ENCODE assay signal across 16 cellular contexts in the genomic region with DNA sequence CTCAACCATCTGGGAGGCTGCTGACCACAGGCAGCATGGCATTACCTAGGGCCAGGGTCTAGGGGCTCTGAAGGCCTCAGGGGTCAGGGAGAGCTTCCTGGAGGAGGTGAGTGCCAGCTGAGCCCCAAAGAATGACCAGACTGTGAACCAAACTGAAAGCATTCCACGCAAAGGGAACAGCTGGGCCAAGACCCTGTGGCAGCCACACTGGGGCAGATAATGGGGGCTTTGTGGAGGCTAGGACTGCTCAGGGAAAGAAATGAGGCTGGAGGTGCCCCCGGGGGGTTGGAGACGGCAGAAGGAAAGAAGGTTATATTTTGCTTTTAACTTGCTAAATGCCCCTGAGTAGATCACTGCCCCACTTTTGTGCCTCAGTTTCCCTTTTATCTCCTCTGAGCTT. TPM values are rescaled to one million over a fixed set of nuclear protein-coding genes. Genes with fewer than 3 reads are reported as not detected.
DNase-seq lines count a peak whose midpoint lies in the region; ATAC-seq, FAIRE-seq and TF ChIP-seq lines count a peak whose summit lies in the region.
"Had no signal": no experiment of that assay in that cellular context is flagged by ENCODE, and none has a peak within 500 bp of the region (broad histone marks: within the 10 kb centered on the region; RNA-seq: fewer than 3 reads in every experiment).

No MANE protein-coding gene starts in this region.

- H3K9me3 ChIP-seq in A549 (no peaks in the 10 kb centered on the region), astrocyte (ENCODE audit: insufficient read depth, low read depth, low read length) (no peaks in the 10 kb centered on the region), neural progenitor cell (ENCODE audit: low read depth) (no peaks in the 10 kb centered on the region), gastroesophageal sphincter (no peaks in the 10 kb centered on the region)
- H3K9me3 ChIP-seq: neutrophil had no signal

- H3K4me1 ChIP-seq in A549 (peaks cover 82% of the 10 kb centered on the region), GM23338 (ENCODE audit: insufficient read depth) (peaks cover 47% of the 10 kb centered on the region), astrocyte (ENCODE audit: insufficient read depth, low read length) (peaks cover 68% of the 10 kb centered on the region), neural progenitor cell (peaks cover 49% of the 10 kb centered on the region), gastroesophageal sphincter (peaks cover 0 to 80% (median 43%) of the 10 kb centered on the region in 3 donors)

- H4K20me1 ChIP-seq in GM23338 (replicated peaks; ENCODE audit: insufficient read depth) (peaks cover 1% of the 10 kb centered on the region; the same call in 1 of the 2 replicates), astrocyte (ENCODE audit: insufficient read depth, low read length) (peaks cover 97% of the 10 kb centered on the region), neural progenitor cell (ENCODE audit: low read depth) (peaks cover 90% of the 10 kb centered on the region)

- no peaks in the 10 kb centered on the region for H3K36me3 ChIP-seq in GM23338 (ENCODE audit: insufficient read depth)
- H3K36me3 ChIP-seq in astrocyte (ENCODE audit: insufficient read depth, low read length): peaks cover 23% of the 10 kb centered on the region
- H3K36me3 ChIP-seq in neural progenitor cell: no peaks in the 10 kb centered on the region
- H3K36me3 ChIP-seq in gastroesophageal sphincter: peaks cover 0 to 73% of the 10 kb centered on the region in 2 donors

- peak overlapping the region; percentile 84 to 94 for H3K27ac ChIP-seq in A549
- no peak overlapping the region for H3K27ac ChIP-seq in GM23338 (ENCODE audit: low read depth)
- H3K27ac ChIP-seq in astrocyte (ENCODE audit: low read depth, low read length): peak overlapping the region; percentile 31
- H3K27ac ChIP-seq in neural progenitor cell: no peak overlapping the region
- H3K27ac ChIP-seq in gastroesophageal sphincter: peak overlapping the region in 2 of 4 donors; percentile 2 to 43

- H3K4me3 Mint-ChIP-seq in GM23338 (no peak overlapping the region), astrocyte (ENCODE audit: unreplicated experiment) (no peak overlapping the region), neural progenitor cell (no peak overlapping the region)
- H3K4me3 Mint-ChIP-seq: activated T-cell treated with anti-CD3 and anti-CD28 coated beads, Interleukin-2, amount 50 U/mL, for 4 hours; IgD-negative memory B cell had no signal

- H3K79me2 ChIP-seq in GM23338 (replicated peaks; ENCODE audit: insufficient read depth) (peaks cover 6% of the 10 kb centered on the region), astrocyte (ENCODE audit: insufficient read depth, low read length) (peaks cover 94% of the 10 kb centered on the region), neural progenitor cell (ENCODE audit: low read depth) (peaks cover 7% of the 10 kb centered on the region)

- H3K9me3 Mint-ChIP-seq in GM23338 (no peaks in the 10 kb centered on the region), astrocyte (ENCODE audit: unreplicated experiment) (no peaks in the 10 kb centered on the region), neural progenitor cell (no peaks in the 10 kb centered on the region)
- H3K9me3 Mint-ChIP-seq: activated T-cell treated with anti-CD3 and anti-CD28 coated beads, Interleukin-2, amount 50 U/mL, for 4 hours; IgD-negative memory B cell had no signal

- H3K27ac Mint-ChIP-seq in GM23338 (peak overlapping the region; percentile 77), astrocyte (ENCODE audit: unreplicated experiment) (no peak overlapping the region), neural progenitor cell (peak overlapping the region; percentile 42)
- H3K27ac Mint-ChIP-seq: IgD-negative memory B cell had no signal

- TF ChIP-seq EP300 in A549 (IDR thresholded peaks at IDR 0.05) (no peak), gastroesophageal sphincter (IDR thresholded peaks at IDR 0.05) (no peak)

- H3K9ac ChIP-seq in astrocyte (ENCODE audit: low read length) (peak overlapping the region; percentile 23), neural progenitor cell (no peak overlapping the region)

- CTCF ChIA-PET in A549 (lab: Yijun Ruan, JAX): interaction anchor here (0.6 to 13.7 kb wide), 15 partner anchors 11 to 521 kb away, joined by 3 to 121 read pairs (median 7); no protein-coding TSS in a partner anchor

- peaks cover 23% of the 10 kb centered on the region for H3K27me3 Mint-ChIP-seq in GM23338 (ENCODE audit: insufficient read depth, low read depth, poor library complexity)
- no peaks in the 10 kb centered on the region for H3K27me3 Mint-ChIP-seq in astrocyte (ENCODE audit: low read depth, unreplicated experiment)
- H3K27me3 Mint-ChIP-seq in neural progenitor cell (ENCODE audit: insufficient read depth, low read depth): peaks cover 6% of the 10 kb centered on the region
- H3K27me3 Mint-ChIP-seq: IgD-negative memory B cell had no signal

- ATAC-seq in A549: no peak
- ATAC-seq in GM23338: no peak
- no peak for ATAC-seq in GM21529 (IDR thresholded peaks at IDR 0.05; ENCODE audit: unreplicated experiment)
- no peak for ATAC-seq in gastroesophageal sphincter
- ATAC-seq: activated T-cell treated with anti-CD3 and anti-CD28 coated beads, Interleukin-2, amount 50 U/mL, for 4 hours had no signal

- H3K4me3 ChIP-seq in A549 (no peak overlapping the region), GM23338 (no peak overlapping the region), astrocyte (ENCODE audit: insufficient read depth, low read depth, low read length) (no peak overlapping the region), neural progenitor cell (no peak overlapping the region), gastroesophageal sphincter (no peak overlapping the region)

- no peak for TF ChIP-seq RAD21 in A549 (conservative IDR thresholded peaks at IDR 0.05 in 1 of 2, IDR thresholded peaks at IDR 0.05 in 1 of 2)

- H3K9me2 ChIP-seq in GM23338 (ENCODE audit: insufficient read depth): no peaks in the 10 kb centered on the region

- H3K36me3 Mint-ChIP-seq in GM23338 (ENCODE audit: low read depth) (0 out of 3 replicates have a peak, but pooled peaks cover 3% of the 10 kb centered on the region), astrocyte (ENCODE audit: low read depth, unreplicated experiment) (peaks cover 19% of the 10 kb centered on the region), neural progenitor cell (peaks cover 8% of the 10 kb centered on the region)
- H3K36me3 Mint-ChIP-seq: IgD-negative memory B cell had no signal

- H2AFZ ChIP-seq in GM23338 (no peak overlapping the region), astrocyte (ENCODE audit: low read depth, low read length) (no peak overlapping the region), neural progenitor cell (replicated peaks) (no peak overlapping the region)

- H3K4me2 ChIP-seq in A549: peak overlapping the region; percentile 68
- H3K4me2 ChIP-seq in GM23338: no peak overlapping the region
- H3K4me2 ChIP-seq in astrocyte (ENCODE audit: low read length): peak overlapping the region; percentile 48
- H3K4me2 ChIP-seq in neural progenitor cell: no peak overlapping the region

- TF ChIP-seq POLR2A in A549 (IDR thresholded peaks at IDR 0.05; ENCODE audit: low read length) (no peak), gastroesophageal sphincter (IDR thresholded peaks at IDR 0.05) (no peak)

- POLR2A ChIA-PET in A549 (lab: Yijun Ruan, JAX): interaction anchor here (1.3 to 1.4 kb wide), 2 partner anchors 18 to 153 kb away, joined by 3 to 4 read pairs; no protein-coding TSS in a partner anchor

- H3F3A ChIP-seq in GM23338 (replicated peaks; ENCODE audit: low read depth) (no peaks in the 10 kb centered on the region), neural progenitor cell (ENCODE audit: low read depth) (peaks cover 41% of the 10 kb centered on the region)

- DNase-seq in A549 (ENCODE audit: low read depth in 1 of 2, low spot score in 1 of 2): no peak
- DNase-seq in GM23338 (ENCODE audit: low spot score): no peak
- DNase-seq in astrocyte (ENCODE audit: low read depth): no peak
- DNase-seq in neural progenitor cell (ENCODE audit: low spot score): no peak
- no peak for DNase-seq in stimulated activated CD4-positive, alpha-beta T cell treated with anti-CD3 and anti-CD28 coated beads, Interleukin-4, amount 100 ng/mL, for 4 hours
- DNase-seq in RPMI8226: no peak
- DNase-seq: activated CD4-positive, alpha-beta T cell treated with anti-CD3 and anti-CD28 coated beads, Interleukin-2, amount 50 U/mL, for 1 hour; activated T-cell treated with anti-CD3 and anti-CD28 coated beads, Interleukin-2, amount 50 U/mL, for 4 hours; foreskin melanocyte; NCI-H1092; T-helper 9 cell had no signal

- H3K27me3 ChIP-seq in GM23338 (ENCODE audit: insufficient read depth) (no peaks in the 10 kb centered on the region), astrocyte (ENCODE audit: insufficient read depth, low read length) (no peaks in the 10 kb centered on the region), neural progenitor cell (no peaks in the 10 kb centered on the region), gastroesophageal sphincter (no peaks in the 10 kb centered on the region)
- H3K27me3 ChIP-seq: neutrophil had no signal

- WGBS in A549 (ENCODE audit: missing lambda C conversion rate): 83% methylated on average over 3 of the region's 3 CpGs
- WGBS in gastroesophageal sphincter (ENCODE audit: low coverage in 1 of 2), 2 donors: 93% methylated on average over 3 of the region's 3 CpGs; no CpG with 5 or more reads in 1 of the 2 donors

- H3K4me1 Mint-ChIP-seq in GM23338 (peaks cover 56% of the 10 kb centered on the region), astrocyte (ENCODE audit: low read depth, unreplicated experiment) (peaks cover 44% of the 10 kb centered on the region), neural progenitor cell (peaks cover 63% of the 10 kb centered on the region)
- H3K4me1 Mint-ChIP-seq: IgD-negative memory B cell had no signal

- FAIRE-seq in A549 (lab: Jason Lieb, UNC): no peak
- no peak for FAIRE-seq in astrocyte (lab: Jason Lieb, UNC)
- FAIRE-seq: urothelium cell line had no signal

- TF ChIP-seq CTCF in A549 (IDR thresholded peaks at IDR 0.05) (no peak), GM23338 (conservative IDR thresholded peaks at IDR 0.05; ENCODE audit: low read depth in 2 of 2) (no peak), astrocyte (IDR thresholded peaks at IDR 0.05; ENCODE audit: insufficient read depth, low read depth, low read length) (no peak), neural progenitor cell (IDR thresholded peaks at IDR 0.05) (no peak), gastroesophageal sphincter (IDR thresholded peaks at IDR 0.05) (no peak)

RNA-seq across cellular contexts. Expression of a gene that starts 57.6 kb away (rescaled TPM):
- polyA plus RNA-seq in A549 (2011; rRNA removed) (8.1 and 14.7 TPM in 2 replicates), A549 (2017; fragmentation: RNase III; extraction: RNeasy Plus Mini Kit Qiagen cat#74134 plus additional on column Dnase treatment) (29.1 to 30.3 TPM (median 30.1 TPM) in 3 replicates), GM23338 (2016; fragmentation: Nextera tagmentation; extraction: Ambion mirVana) (9.2 and 9.4 TPM in 2 replicates)
- polyA plus RNA-seq in A549 (2012; cell fraction: cytosol; rRNA removed): 31.6 and 42.1 TPM in 2 replicates
- polyA plus RNA-seq in A549 (2012; cell fraction: nucleus; rRNA removed): 63.3 and 68.3 TPM in 2 replicates
- 16.1 and 17.8 TPM in 2 replicates for polyA minus RNA-seq in A549 (2011; rRNA and poly(A)+ RNA removed)
- total RNA-seq in GM23338 (2014; rRNA removed; shearing (Covaris generic)): 25.9 and 30.9 TPM in 2 replicates
- total RNA-seq in astrocyte (45.5 and 49.7 TPM in 2 replicates), neural progenitor cell (ENCODE audit: low replicate concordance) (5.8 and 12.3 TPM in 2 replicates), gastroesophageal sphincter (10 to 100 TPM; 36.3 to 79.2 (median 67.1) TPM)

Comparison
In these comparisons a context has a peak if more than half of its experiments do, and no peak if none do; other contexts are left out.
1. H3K27ac ChIP-seq: peak in A549 (2 of 2) and astrocyte (single experiment); none in GM23338 (single experiment) and neural progenitor cell (single experiment).
2. H3K4me2 ChIP-seq: peak in A549 (single experiment) and astrocyte (single experiment); none in GM23338 (single experiment) and neural progenitor cell (single experiment).